Comparison of ENCODE assay signal across 1 cellular context in genomic region chr2:232772540-232772939, GRCh38.
TF ChIP-seq lines count a peak whose summit lies in the region.

No MANE protein-coding gene starts in this region.

TF ChIP-seq in GM23338, 12 proteins besides CTCF, POLR2A, EP300 and RAD21 (continued from another document):
- TF ChIP-seq, protein P1, sequence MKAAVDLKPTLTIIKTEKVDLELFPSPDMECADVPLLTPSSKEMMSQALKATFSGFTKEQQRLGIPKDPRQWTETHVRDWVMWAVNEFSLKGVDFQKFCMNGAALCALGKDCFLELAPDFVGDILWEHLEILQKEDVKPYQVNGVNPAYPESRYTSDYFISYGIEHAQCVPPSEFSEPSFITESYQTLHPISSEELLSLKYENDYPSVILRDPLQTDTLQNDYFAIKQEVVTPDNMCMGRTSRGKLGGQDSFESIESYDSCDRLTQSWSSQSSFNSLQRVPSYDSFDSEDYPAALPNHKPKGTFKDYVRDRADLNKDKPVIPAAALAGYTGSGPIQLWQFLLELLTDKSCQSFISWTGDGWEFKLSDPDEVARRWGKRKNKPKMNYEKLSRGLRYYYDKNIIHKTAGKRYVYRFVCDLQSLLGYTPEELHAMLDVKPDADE (IDR thresholded peaks at IDR 0.05): no peak
- TF ChIP-seq, protein P2, sequence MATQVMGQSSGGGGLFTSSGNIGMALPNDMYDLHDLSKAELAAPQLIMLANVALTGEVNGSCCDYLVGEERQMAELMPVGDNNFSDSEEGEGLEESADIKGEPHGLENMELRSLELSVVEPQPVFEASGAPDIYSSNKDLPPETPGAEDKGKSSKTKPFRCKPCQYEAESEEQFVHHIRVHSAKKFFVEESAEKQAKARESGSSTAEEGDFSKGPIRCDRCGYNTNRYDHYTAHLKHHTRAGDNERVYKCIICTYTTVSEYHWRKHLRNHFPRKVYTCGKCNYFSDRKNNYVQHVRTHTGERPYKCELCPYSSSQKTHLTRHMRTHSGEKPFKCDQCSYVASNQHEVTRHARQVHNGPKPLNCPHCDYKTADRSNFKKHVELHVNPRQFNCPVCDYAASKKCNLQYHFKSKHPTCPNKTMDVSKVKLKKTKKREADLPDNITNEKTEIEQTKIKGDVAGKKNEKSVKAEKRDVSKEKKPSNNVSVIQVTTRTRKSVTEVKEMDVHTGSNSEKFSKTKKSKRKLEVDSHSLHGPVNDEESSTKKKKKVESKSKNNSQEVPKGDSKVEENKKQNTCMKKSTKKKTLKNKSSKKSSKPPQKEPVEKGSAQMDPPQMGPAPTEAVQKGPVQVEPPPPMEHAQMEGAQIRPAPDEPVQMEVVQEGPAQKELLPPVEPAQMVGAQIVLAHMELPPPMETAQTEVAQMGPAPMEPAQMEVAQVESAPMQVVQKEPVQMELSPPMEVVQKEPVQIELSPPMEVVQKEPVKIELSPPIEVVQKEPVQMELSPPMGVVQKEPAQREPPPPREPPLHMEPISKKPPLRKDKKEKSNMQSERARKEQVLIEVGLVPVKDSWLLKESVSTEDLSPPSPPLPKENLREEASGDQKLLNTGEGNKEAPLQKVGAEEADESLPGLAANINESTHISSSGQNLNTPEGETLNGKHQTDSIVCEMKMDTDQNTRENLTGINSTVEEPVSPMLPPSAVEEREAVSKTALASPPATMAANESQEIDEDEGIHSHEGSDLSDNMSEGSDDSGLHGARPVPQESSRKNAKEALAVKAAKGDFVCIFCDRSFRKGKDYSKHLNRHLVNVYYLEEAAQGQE (IDR thresholded peaks at IDR 0.05; ENCODE audit: unreplicated experiment): no peak
- TF ChIP-seq CREB1 (CRISPR knock-in tag; IDR thresholded peaks at IDR 0.05; ENCODE audit: low read depth): no peak
- TF ChIP-seq EZH2 (IDR thresholded peaks at IDR 0.05; ENCODE audit: low read depth, unreplicated experiment): no peak
- no peak for TF ChIP-seq ZNF114 (CRISPR knock-in tag; IDR thresholded peaks at IDR 0.05)
- no peak for TF ChIP-seq NANOG (IDR thresholded peaks at IDR 0.05; ENCODE audit: borderline replicate concordance)
- TF ChIP-seq ZNF331 (CRISPR knock-in tag; IDR thresholded peaks at IDR 0.05; ENCODE audit: low read depth): no peak
